Comparison of ENCODE assay signal across 1 cellular context in genomic region chr10:12946372-12946771, GRCh38.
TF ChIP-seq lines count a peak whose summit lies in the region.

No MANE protein-coding gene starts in this region.

TF ChIP-seq in GM12878, 131 proteins besides CTCF, POLR2A, EP300 and RAD21:
- no peak for TF ChIP-seq PML (IDR thresholded peaks at IDR 0.05; ENCODE audit: low read length)
- no peak for TF ChIP-seq SP1 (IDR thresholded peaks at IDR 0.05; ENCODE audit: low read depth, low read length)
- no peak for TF ChIP-seq FOS (IDR thresholded peaks at IDR 0.05; ENCODE audit: borderline replicate concordance, extremely low read depth, insufficient read length)
- TF ChIP-seq ZBTB40 (IDR thresholded peaks at IDR 0.05; ENCODE audit: borderline replicate concordance): no peak
- TF ChIP-seq ZNF24 (IDR thresholded peaks at IDR 0.05): no peak
- TF ChIP-seq IRF5 (IDR thresholded peaks at IDR 0.05; ENCODE audit: borderline replicate concordance): no peak
- no peak for TF ChIP-seq SKIL (IDR thresholded peaks at IDR 0.05; ENCODE audit: low read depth, poor library complexity, severe bottlenecking)
- TF ChIP-seq YY1 (IDR thresholded peaks at IDR 0.05; ENCODE audit: low read depth, low read length): no peak
- TF ChIP-seq RUNX3 (IDR thresholded peaks at IDR 0.05; ENCODE audit: low read length): no peak
- TF ChIP-seq MEF2B (IDR thresholded peaks at IDR 0.05; ENCODE audit: partially characterized antibody, poor library complexity, severe bottlenecking): no peak
